Comparison of ENCODE assay signal across 18 cellular contexts in the genomic region with DNA sequence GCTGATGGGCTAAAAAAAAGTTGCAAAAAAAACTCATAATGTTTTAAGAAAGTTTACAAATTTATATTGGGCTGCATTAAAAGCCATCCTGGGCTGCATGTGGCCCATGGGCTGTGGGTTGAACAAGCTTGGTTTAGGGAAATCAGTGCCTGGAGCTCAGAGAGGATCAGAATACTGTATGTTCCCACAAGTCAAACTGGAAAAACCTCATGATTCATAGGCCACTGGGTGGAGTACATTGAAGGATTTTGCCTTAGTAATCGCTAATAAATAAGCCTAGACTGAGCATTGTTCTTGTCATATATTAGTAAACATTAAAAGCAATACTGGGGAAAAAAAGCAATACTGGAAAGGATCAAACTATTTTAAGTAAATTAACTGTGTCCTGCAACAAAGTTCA.
DNase-seq lines count a peak whose midpoint lies in the region; ATAC-seq and TF ChIP-seq lines count a peak whose summit lies in the region.
"Had no signal": no experiment of that assay in that cellular context is flagged by ENCODE, and none has a peak within 500 bp of the region (broad histone marks: within the 10 kb centered on the region; RNA-seq: fewer than 3 reads in every experiment).

No MANE protein-coding gene starts in this region.

- H3K9me3 ChIP-seq in right cardiac atrium (ENCODE audit: control insufficient read depth, low read length): no peaks in the 10 kb centered on the region
- H3K9me3 ChIP-seq: A549 had no signal

- H3K27ac ChIP-seq in right cardiac atrium (ENCODE audit: low read length) (no peak overlapping the region), foreskin keratinocyte (no peak overlapping the region)
- H3K27ac ChIP-seq: 22Rv1, A549, C4-2B had no signal

- TF ChIP-seq CTCF in foreskin keratinocyte (conservative IDR thresholded peaks at IDR 0.05): no peak

- peak overlapping the region; percentile 5 for H3K4me3 ChIP-seq in right cardiac atrium (ENCODE audit: low read length)
- H3K4me3 ChIP-seq: A549 had no signal

- ATAC-seq in right cardiac atrium (no peak), left ventricle myocardium superior (no peak), esophagus mucosa (peak; percentile 98), foreskin keratinocyte (peak; percentile 44), GM21825 (IDR thresholded peaks at IDR 0.05; ENCODE audit: unreplicated experiment) (no peak)
- ATAC-seq: A549, HCT116, HepG2 had no signal

- intact Hi-C loops in right cardiac atrium (cut with DNase I): no loop called here
- intact Hi-C loops in left ventricle myocardium superior (cut with micrococcal nuclease): no loop called here

- DNase-seq in right cardiac atrium (no peak), left ventricle myocardium superior (no peak), foreskin keratinocyte (peak; percentile 10 to 66), midbrain (lab: John Stamatoyannopoulos, UW) (no peak)
- DNase-seq in stimulated activated CD4-positive, alpha-beta T cell treated with anti-CD3 and anti-CD28 coated beads, Interleukin-12 subunit alpha, Interleukin-12 subunit beta, amount 100 ng/mL, for 4 hours: no peak
- DNase-seq: AML-193; Caco-2; CD4-positive, alpha-beta T cell; GOT3; H7; HFFc6 had no signal

- H3K4me1 ChIP-seq in right cardiac atrium (ENCODE audit: control insufficient read depth, insufficient read depth, low read length) (no peaks in the 10 kb centered on the region), foreskin keratinocyte (no peaks in the 10 kb centered on the region)
- H3K4me1 ChIP-seq: A549, Caco-2 had no signal

- H3K27me3 ChIP-seq in right cardiac atrium (ENCODE audit: control insufficient read depth, insufficient read depth) (no peaks in the 10 kb centered on the region), foreskin keratinocyte (no peaks in the 10 kb centered on the region)

- WGBS in right cardiac atrium: 89% methylated on average over 1 of the region's 1 CpG

Comparison
In these comparisons a context has a peak if more than half of its experiments do, and no peak if none do; other contexts are left out.
1. ATAC-seq: peak in esophagus mucosa (single experiment) and foreskin keratinocyte (single experiment); none in right cardiac atrium (0 of 2), left ventricle myocardium superior (single experiment) and GM21825 (single experiment).
2. DNase-seq: peak in foreskin keratinocyte (2 of 2); none in right cardiac atrium (0 of 3), left ventricle myocardium superior (single experiment), midbrain (single experiment) and stimulated activated CD4-positive, alpha-beta T cell treated with anti-CD3 and anti-CD28 coated beads, Interleukin-12 subunit alpha, Interleukin-12 subunit beta, amount 100 ng/mL, for 4 hours (single experiment).